8 cellular contexts compared by ENCODE assay signal in genomic region chr1:37556712-37557196, GRCh38. TPM values are rescaled to one million over a fixed set of nuclear protein-coding genes. Genes with fewer than 3 reads are reported as not detected.
DNase-seq lines count a peak whose midpoint lies in the region; ATAC-seq and TF ChIP-seq lines count a peak whose summit lies in the region.

DNALI1 (plus strand) TSS chr1:37556940; CDS start chr1:37556995, 55 bp downstream.

- H3K27ac Mint-ChIP-seq in type B pancreatic cell = peak within 1 kb of the TSS; percentile 92

- H3K27me3 Mint-ChIP-seq in type B pancreatic cell = no peaks in the 10 kb centered on the region

- ATAC-seq in HG03139 (IDR thresholded peaks at IDR 0.05; ENCODE audit: unreplicated experiment) = no peak

- no peaks in the 10 kb centered on the region for H3K9me3 Mint-ChIP-seq in type B pancreatic cell

- H3K9me3 ChIP-seq in MM.1S (replicated peaks; ENCODE audit: insufficient read depth, low read length) (no peaks in the 10 kb centered on the region), WERI-Rb-1 (ENCODE audit: severe bottlenecking) (peaks cover 7% of the 10 kb centered on the region), mesodermal cell (ENCODE audit: control insufficient read depth, low read length) (peaks cover 8% of the 10 kb centered on the region)

- H3K4me1 ChIP-seq in MM.1S (ENCODE audit: low read length) = peaks cover 14% of the 10 kb centered on the region
- peaks cover 10% of the 10 kb centered on the region for H3K4me1 ChIP-seq in mesodermal cell (ENCODE audit: control insufficient read depth, insufficient read depth, low read length, poor library complexity, severe bottlenecking)

- peak; percentile 55 for DNase-seq in DMS114 treated with DMSO at 0.1 percent for 48 hours (lab: John Stamatoyannopoulos, UW; ENCODE audit: unreplicated experiment)
- DNase-seq in MM.1S = peak; percentile 31
- DNase-seq in WERI-Rb-1 = peak; percentile 67
- DNase-seq in fibroblast of gingiva (ENCODE audit: low read depth) = peak; percentile 92
- peak; percentile 93 for DNase-seq in type B pancreatic cell (ENCODE audit: extremely low spot score, unreplicated experiment)
- DNase-seq in central memory CD4-positive, alpha-beta T cell = no peak

- no peak for TF ChIP-seq CTCF in MM.1S (IDR thresholded peaks at IDR 0.05; ENCODE audit: low read length)
- TF ChIP-seq CTCF in WERI-Rb-1 (IDR thresholded peaks at IDR 0.05; ENCODE audit: low read depth, low read length) = no peak
- no peak for TF ChIP-seq CTCF in type B pancreatic cell (conservative IDR thresholded peaks at IDR 0.05)

- H3K27me3 ChIP-seq in MM.1S (replicated peaks; ENCODE audit: insufficient read depth, low read length) (no peaks in the 10 kb centered on the region), WERI-Rb-1 (ENCODE audit: insufficient read depth, low read depth, severe bottlenecking) (no peaks in the 10 kb centered on the region)

- 0 out of 2 replicates have a peak, but pooled peaks cover 3% of the 10 kb centered on the region for H3F3A ChIP-seq in MM.1S (ENCODE audit: insufficient read depth, low read length)

- H3K36me3 Mint-ChIP-seq in type B pancreatic cell = peaks cover 4% of the 10 kb centered on the region

- H4K20me1 ChIP-seq in MM.1S (ENCODE audit: insufficient read depth, low read length) = no peaks in the 10 kb centered on the region

- H3K36me3 ChIP-seq in MM.1S (replicated peaks; ENCODE audit: insufficient read depth, low read length) (no peaks in the 10 kb centered on the region), WERI-Rb-1 (peaks cover 18% of the 10 kb centered on the region), mesodermal cell (ENCODE audit: control insufficient read depth, insufficient read depth, low read length) (peaks cover 5% of the 10 kb centered on the region)

- no peak within 1 kb of the TSS for H3K27ac ChIP-seq in MM.1S (ENCODE audit: low read length)
- H3K27ac ChIP-seq in WERI-Rb-1 = no peak within 1 kb of the TSS
- peak within 1 kb of the TSS; percentile 59 for H3K27ac ChIP-seq in mesodermal cell (ENCODE audit: low read depth, low read length, severe bottlenecking)

- H3K4me2 ChIP-seq in MM.1S (ENCODE audit: low read depth, low read length) = peak within 1 kb of the TSS; percentile 15; the same call in 1 of the 2 replicates

- H3K4me3 ChIP-seq in MM.1S (ENCODE audit: low read length) (no peak within 1 kb of the TSS), WERI-Rb-1 (ENCODE audit: low read depth, low read length) (peak within 1 kb of the TSS; percentile 19), mesodermal cell (ENCODE audit: extremely low read depth, insufficient read depth, low read length, poor library complexity, severe bottlenecking) (peak within 1 kb of the TSS; percentile 14)

- peaks cover 24% of the 10 kb centered on the region for H3K79me2 ChIP-seq in MM.1S (ENCODE audit: low read length)

- WGBS in mesodermal cell (ENCODE audit: insufficient coverage in 2 of 2), 2 experiments = 59 to 66% methylated on average over 20 to 31 of the region's 31 CpGs

- H3K9ac ChIP-seq in MM.1S (ENCODE audit: low read length) = no peak within 1 kb of the TSS

- peak within 1 kb of the TSS; percentile 39; the same call in 1 of the 2 replicates for H2AFZ ChIP-seq in MM.1S (ENCODE audit: low read length)

- H3K9me2 ChIP-seq in MM.1S (replicated peaks; ENCODE audit: insufficient read depth, low read length) = no peaks in the 10 kb centered on the region

- H3K4me1 Mint-ChIP-seq in type B pancreatic cell (ENCODE audit: unreplicated experiment) = peaks cover 33% of the 10 kb centered on the region

- H3K4me3 Mint-ChIP-seq in type B pancreatic cell = peak within 1 kb of the TSS; percentile 92

RNA-seq across cellular contexts. Expression of gene DNALI1, which starts in this region (rescaled TPM):
- polyA plus RNA-seq in mesodermal cell (2013, experiment 1 of 2) = 6.0 TPM
- 5.3 TPM for polyA plus RNA-seq in mesodermal cell (2013, experiment 2 of 2)
- total RNA-seq in type B pancreatic cell (ENCODE audit: low replicate concordance) = 11.6 and 40.8 TPM in 2 replicates
